Comparison of ENCODE assay signal across 10 cellular contexts in the genomic region with DNA sequence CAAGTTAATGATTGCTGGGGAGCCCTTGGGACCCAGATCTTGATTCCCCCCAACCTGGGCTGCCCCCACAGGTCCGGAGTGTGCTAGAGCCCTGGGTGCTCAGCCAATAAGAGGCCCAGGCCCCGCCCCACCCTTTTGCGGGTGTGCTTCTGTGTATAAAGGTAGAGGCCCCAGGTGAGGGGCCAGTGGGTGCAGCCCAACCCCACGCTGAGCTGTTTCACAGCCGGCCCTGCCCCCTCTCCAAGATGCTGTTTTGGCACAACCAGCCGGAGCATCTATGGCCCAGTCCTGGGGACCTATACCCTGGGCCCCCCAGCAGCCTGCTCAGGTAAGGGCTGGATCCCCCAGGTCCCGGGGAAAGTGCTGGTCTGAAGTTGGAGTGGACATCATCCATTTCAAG. TPM values are rescaled to one million over a fixed set of nuclear protein-coding genes. Genes with fewer than 3 reads are reported as not detected.
DNase-seq lines count a peak whose midpoint lies in the region; TF ChIP-seq lines count a peak whose summit lies in the region.
"Had no signal": no experiment of that assay in that cellular context is flagged by ENCODE, and none has a peak within 500 bp of the region (broad histone marks: within the 10 kb centered on the region; RNA-seq: fewer than 3 reads in every experiment).

No MANE protein-coding gene starts in this region.

- POLR2A ChIA-PET in activated CD4-positive, alpha-beta memory T cell treated with anti-CD3 and anti-CD28 coated beads for 36 hours (lab: Charles Lee), result interaction anchor here (1.3 to 2.8 kb wide), 5 partner anchors 31 to 224 kb away, joined by 3 to 15 read pairs (median 4); a partner anchor contains a TSS
- POLR2A ChIA-PET in activated CD4-positive, alpha-beta memory T cell treated with anti-CD3 and anti-CD28 coated beads, Interleukin-2, amount 10 ng/mL, durations not matched to agents 7 days and 5 days (lab: Charles Lee), result interaction anchor here (1.0 to 4.1 kb wide), 5 partner anchors 31 to 384 kb away, joined by 3 to 22 read pairs (median 7); a partner anchor contains a TSS

- peak overlapping the region; percentile 7 for H3K9ac ChIP-seq in fibroblast of lung (ENCODE audit: insufficient read depth, low read length)

- H3K27ac ChIP-seq in KOPT-K1 (ENCODE audit: low read depth, low read length, poor library complexity, severe bottlenecking), result peak overlapping the region; percentile 59
- no peak overlapping the region for H3K27ac ChIP-seq in fibroblast of lung (ENCODE audit: insufficient read depth, low read length)
- H3K27ac ChIP-seq in spleen, result peak overlapping the region in 2 of 8 donors; percentile 75 to 76
- H3K27ac ChIP-seq: 22Rv1 had no signal

- TF ChIP-seq CTCF in fibroblast of lung (conservative IDR thresholded peaks at IDR 0.05 in 1 of 2, IDR thresholded peaks at IDR 0.05 in 1 of 2; ENCODE audit: low read depth in 1 of 2, low read length in 2 of 2) (no peak), spleen (IDR thresholded peaks at IDR 0.05 in 8 of 11, conservative IDR thresholded peaks at IDR 0.05 in 3 of 11) (no peak)

- no peak overlapping the region for H3K4me3 Mint-ChIP-seq in activated CD4-positive, alpha-beta memory T cell treated with anti-CD3 and anti-CD28 coated beads for 36 hours
- H3K4me3 Mint-ChIP-seq in activated CD4-positive, alpha-beta memory T cell treated with anti-CD3 and anti-CD28 coated beads, Interleukin-2, amount 10 ng/mL, durations not matched to agents 7 days and 5 days, result no peak overlapping the region

- no peak for DNase-seq in activated CD4-positive, alpha-beta memory T cell treated with anti-CD3 and anti-CD28 coated beads for 36 hours
- DNase-seq in activated CD4-positive, alpha-beta memory T cell treated with anti-CD3 and anti-CD28 coated beads, Interleukin-2, amount 10 ng/mL, durations not matched to agents 7 days and 5 days, result no peak
- DNase-seq in fibroblast of lung (ENCODE audit: low read depth in 2 of 2) (no peak), spleen (peak; percentile 67), A172 (ENCODE audit: low spot score) (no peak), NCI-H1436 (lab: John Stamatoyannopoulos, UW) (no peak)
- no peak for DNase-seq in activated CD4-positive, alpha-beta T cell treated with anti-CD3 and anti-CD28 coated beads for 4 hours
- DNase-seq: NCI-H748 treated with DMSO at 0.1 percent for 48 hours had no signal

- H3K27me3 ChIP-seq in fibroblast of lung (ENCODE audit: control insufficient read depth, insufficient read depth, low read length) (peaks cover 7% of the 10 kb centered on the region), spleen (replicated peaks in 1 of 7) (peaks cover 0 to 43% (median 6%) of the 10 kb centered on the region in 7 donors)

- H3K27ac Mint-ChIP-seq in activated CD4-positive, alpha-beta memory T cell treated with anti-CD3 and anti-CD28 coated beads for 36 hours, result peak overlapping the region; percentile 47
- no peak overlapping the region for H3K27ac Mint-ChIP-seq in activated CD4-positive, alpha-beta memory T cell treated with anti-CD3 and anti-CD28 coated beads, Interleukin-2, amount 10 ng/mL, durations not matched to agents 7 days and 5 days

- CTCF ChIA-PET in activated CD4-positive, alpha-beta memory T cell treated with anti-CD3 and anti-CD28 coated beads for 36 hours (lab: Charles Lee), result interaction anchor here (0.5 to 20.1 kb wide), 12 partner anchors 8 to 256 kb away, joined by 3 to 580 read pairs (median 6); a partner anchor contains a TSS
- CTCF ChIA-PET in activated CD4-positive, alpha-beta memory T cell treated with anti-CD3 and anti-CD28 coated beads, Interleukin-2, amount 10 ng/mL, durations not matched to agents 7 days and 5 days (lab: Charles Lee), result interaction anchor here (0.8 to 20.4 kb wide), 11 partner anchors 7 to 255 kb away, joined by 3 to 208 read pairs (median 9); a partner anchor contains a TSS

- no peak overlapping the region for H3K4me3 ChIP-seq in fibroblast of lung (replicated peaks in 1 of 4; ENCODE audit: control extremely low read depth in 1 of 4, insufficient read depth in 1 of 4, low read depth in 3 of 4, low read length in 4 of 4)
- H3K4me3 ChIP-seq in spleen, result no peak overlapping the region

- H4K20me1 ChIP-seq in fibroblast of lung (ENCODE audit: control insufficient read depth, extremely low read depth, insufficient read depth, low read length), result no peaks in the 10 kb centered on the region

- no peak overlapping the region for H3K4me2 ChIP-seq in fibroblast of lung (ENCODE audit: extremely low read depth, insufficient read depth, low read length)

- H3K9me3 ChIP-seq in KOPT-K1 (ENCODE audit: insufficient read depth, low read length, poor library complexity, severe bottlenecking) (no peaks in the 10 kb centered on the region), fibroblast of lung (ENCODE audit: control insufficient read depth, insufficient read depth, low read depth, low read length) (no peaks in the 10 kb centered on the region), spleen (no peaks in the 10 kb centered on the region)

- intact Hi-C loops in activated CD4-positive, alpha-beta memory T cell treated with anti-CD3 and anti-CD28 coated beads for 36 hours (cut with micrococcal nuclease), result loop anchor here (5.0 to 10.0 kb wide), 2 partner anchors 85 to 253 kb away; a partner anchor contains a TSS
- intact Hi-C loops in spleen (cut with DNase I; ENCODE audit: low total_unique reads), result no loop called here

- no peak overlapping the region for H2AFZ ChIP-seq in fibroblast of lung (ENCODE audit: low read length)

- no peaks in the 10 kb centered on the region for H3K36me3 Mint-ChIP-seq in activated CD4-positive, alpha-beta memory T cell treated with anti-CD3 and anti-CD28 coated beads for 36 hours
- no peaks in the 10 kb centered on the region for H3K36me3 Mint-ChIP-seq in activated CD4-positive, alpha-beta memory T cell treated with anti-CD3 and anti-CD28 coated beads, Interleukin-2, amount 10 ng/mL, durations not matched to agents 7 days and 5 days (ENCODE audit: low read depth)

- H3K36me3 ChIP-seq in KOPT-K1 (ENCODE audit: insufficient read depth, low read length), result no peaks in the 10 kb centered on the region
- no peaks in the 10 kb centered on the region for H3K36me3 ChIP-seq in fibroblast of lung (ENCODE audit: control insufficient read depth, insufficient read depth, low read length)
- no peaks in the 10 kb centered on the region for H3K36me3 ChIP-seq in spleen

- TF ChIP-seq POLR2A in spleen (IDR thresholded peaks at IDR 0.05), result no peak

- H3K27me3 Mint-ChIP-seq in activated CD4-positive, alpha-beta memory T cell treated with anti-CD3 and anti-CD28 coated beads for 36 hours, result no peaks in the 10 kb centered on the region
- H3K27me3 Mint-ChIP-seq in activated CD4-positive, alpha-beta memory T cell treated with anti-CD3 and anti-CD28 coated beads, Interleukin-2, amount 10 ng/mL, durations not matched to agents 7 days and 5 days, result no peaks in the 10 kb centered on the region

- 85 to 96% (median 88%) methylated on average over 2 to 7 of the region's 7 CpGs for WGBS in spleen, 5 donors

- H3K4me1 ChIP-seq in fibroblast of lung (ENCODE audit: control insufficient read depth, extremely low read depth, insufficient read depth, low read length) (no peaks in the 10 kb centered on the region), spleen (peaks cover 0 to 26% (median 20%) of the 10 kb centered on the region in 6 donors)

- H3K79me2 ChIP-seq in fibroblast of lung (ENCODE audit: control insufficient read depth, insufficient read depth, low read length), result no peaks in the 10 kb centered on the region

- H3K4me1 Mint-ChIP-seq in activated CD4-positive, alpha-beta memory T cell treated with anti-CD3 and anti-CD28 coated beads for 36 hours (ENCODE audit: low read depth), result peaks cover 21% of the 10 kb centered on the region
- peaks cover 23% of the 10 kb centered on the region for H3K4me1 Mint-ChIP-seq in activated CD4-positive, alpha-beta memory T cell treated with anti-CD3 and anti-CD28 coated beads, Interleukin-2, amount 10 ng/mL, durations not matched to agents 7 days and 5 days

- no peaks in the 10 kb centered on the region for H3K9me3 Mint-ChIP-seq in activated CD4-positive, alpha-beta memory T cell treated with anti-CD3 and anti-CD28 coated beads for 36 hours
- H3K9me3 Mint-ChIP-seq in activated CD4-positive, alpha-beta memory T cell treated with anti-CD3 and anti-CD28 coated beads, Interleukin-2, amount 10 ng/mL, durations not matched to agents 7 days and 5 days, result no peaks in the 10 kb centered on the region

RNA-seq across cellular contexts. Expression of a gene that starts 11.8 kb away (rescaled TPM):
- total RNA-seq in activated CD4-positive, alpha-beta memory T cell treated with anti-CD3 and anti-CD28 coated beads for 36 hours, result not detected
- not detected for total RNA-seq in activated CD4-positive, alpha-beta memory T cell treated with anti-CD3 and anti-CD28 coated beads, Interleukin-2, amount 10 ng/mL, durations not matched to agents 7 days and 5 days
- total RNA-seq in fibroblast of lung, result under 0.01 TPM in 1 of 2 replicates, not detected in the other
- polyA plus RNA-seq in fibroblast of lung, result 0.01 TPM in 1 of 2 replicates, not detected in the other
- polyA plus RNA-seq in fibroblast of lung (2012), result not detected in 2 replicates
- not detected in 2 replicates for polyA minus RNA-seq in fibroblast of lung (ENCODE audit: low replicate concordance)
- under 1 TPM in 2 of 7 donors, not detected in 5; 0.27 to 0.56 TPM for total RNA-seq in spleen
- polyA plus RNA-seq in spleen, result under 1 TPM in 1 of 3 donors, not detected in 2; 0.06 TPM
- 0.12 TPM in 1 of 2 replicates, not detected in the other for total RNA-seq in A172 (2014; rRNA removed; shearing (Covaris generic))

RNA-seq across cellular contexts. Expression of a gene that starts 37.5 kb away (rescaled TPM):
- 1,000 to 10,000 TPM; 2,624 to 2,689 TPM for total RNA-seq in activated CD4-positive, alpha-beta memory T cell treated with anti-CD3 and anti-CD28 coated beads for 36 hours
- total RNA-seq in activated CD4-positive, alpha-beta memory T cell treated with anti-CD3 and anti-CD28 coated beads, Interleukin-2, amount 10 ng/mL, durations not matched to agents 7 days and 5 days, result 1,000 to 10,000 TPM; 1,724 to 1,761 TPM
- total RNA-seq in fibroblast of lung, result 1,378 and 1,996 TPM in 2 replicates
- polyA plus RNA-seq in fibroblast of lung, result 1,814 and 2,237 TPM in 2 replicates
- polyA plus RNA-seq in fibroblast of lung (2012), result 2,049 and 2,331 TPM in 2 replicates
- 547 and 575 TPM in 2 replicates for polyA minus RNA-seq in fibroblast of lung (ENCODE audit: low replicate concordance)
- total RNA-seq in spleen, result 1,000 to 10,000 TPM; 1,504 to 3,872 (median 2,079) TPM
- 1,000 to 10,000 TPM; 4,610 to 7,360 (median 6,812) TPM for polyA plus RNA-seq in spleen
- 2,332 and 2,918 TPM in 2 replicates for total RNA-seq in A172 (2014; rRNA removed; shearing (Covaris generic))

RNA-seq across cellular contexts. Expression of a gene that starts 40.1 kb away (rescaled TPM):
- 10 to 100 TPM; 13.6 to 14.1 TPM for total RNA-seq in activated CD4-positive, alpha-beta memory T cell treated with anti-CD3 and anti-CD28 coated beads for 36 hours
- 10 to 100 TPM; 19.5 to 24.0 TPM for total RNA-seq in activated CD4-positive, alpha-beta memory T cell treated with anti-CD3 and anti-CD28 coated beads, Interleukin-2, amount 10 ng/mL, durations not matched to agents 7 days and 5 days
- 2.3 and 5.9 TPM in 2 replicates for total RNA-seq in fibroblast of lung
- 4.2 and 5.7 TPM in 2 replicates for polyA plus RNA-seq in fibroblast of lung
- polyA plus RNA-seq in fibroblast of lung (2012), result 4.6 and 6.2 TPM in 2 replicates
- polyA minus RNA-seq in fibroblast of lung (ENCODE audit: low replicate concordance), result 5.1 and 5.8 TPM in 2 replicates
- 10 to 100 TPM in 2 of 7 donors, 1 to 10 TPM in 5; 4.1 to 11.9 (median 7.1) TPM for total RNA-seq in spleen
- 1 to 10 TPM; 2.0 to 5.0 (median 4.2) TPM for polyA plus RNA-seq in spleen
- total RNA-seq in A172 (2014; rRNA removed; shearing (Covaris generic)), result 4.0 and 4.5 TPM in 2 replicates
